ENCODE assay signal across 1 cellular context in genomic region chr5:88268414-88269184, GRCh38.
TF ChIP-seq lines count a peak whose summit lies in the region.

TMEM161B (minus strand) TSS chr5:88268845; CDS start chr5:88268723, 122 bp downstream.

TF ChIP-seq in HepG2, 621 proteins besides CTCF, POLR2A, EP300 and RAD21 (continued from another document and continues in another):
- TF ChIP-seq ZBTB40 (IDR thresholded peaks at IDR 0.05) (peak; percentile 74), ZBTB40 (CRISPR knock-in tag; IDR thresholded peaks at IDR 0.05) (0 out of 2 replicates have a peak, but pooled peaks have one; percentile 24), TRIM24 (CRISPR knock-in tag; IDR thresholded peaks at IDR 0.05) (no peak), ELF3 (CRISPR knock-in tag; IDR thresholded peaks at IDR 0.05) (peak; percentile 91), MED1 (CRISPR knock-in tag; IDR thresholded peaks at IDR 0.05) (peak; percentile 70), CBFB (CRISPR knock-in tag; IDR thresholded peaks at IDR 0.05) (peak; percentile 64; the same call in 1 of the 2 replicates), ETV6 (CRISPR knock-in tag; conservative IDR thresholded peaks at IDR 0.05) (no peak), RNF2 (conservative IDR thresholded peaks at IDR 0.05; ENCODE audit: low read depth) (peak; percentile 32; the same call in 1 of the 2 replicates), PREB (CRISPR knock-in tag; IDR thresholded peaks at IDR 0.05) (no peak), IKZF4 (CRISPR knock-in tag; IDR thresholded peaks at IDR 0.05; ENCODE audit: borderline replicate concordance, low read depth, not compliant biosample characterization) (peak; percentile 37), SALL1 (CRISPR knock-in tag; IDR thresholded peaks at IDR 0.05) (peak; percentile 96), AHR (CRISPR knock-in tag; IDR thresholded peaks at IDR 0.05) (0 out of 2 replicates have a peak, but pooled peaks have one; percentile 21), SOX5 (CRISPR knock-in tag; IDR thresholded peaks at IDR 0.05; ENCODE audit: borderline replicate concordance) (peak; percentile 35; the same call in 1 of the 2 replicates), ZNF703 (CRISPR knock-in tag; IDR thresholded peaks at IDR 0.05; ENCODE audit: borderline replicate concordance) (no peak), NFE2 (CRISPR knock-in tag; IDR thresholded peaks at IDR 0.05) (no peak), ATAD3A (CRISPR knock-in tag; IDR thresholded peaks at IDR 0.05) (no peak), PLSCR1 (CRISPR knock-in tag; IDR thresholded peaks at IDR 0.05; ENCODE audit: borderline replicate concordance) (no peak), PITX1 (CRISPR knock-in tag; IDR thresholded peaks at IDR 0.05) (peak; percentile 42; the same call in 1 of the 2 replicates), ZNF432 (CRISPR knock-in tag; IDR thresholded peaks at IDR 0.05; ENCODE audit: borderline replicate concordance) (no peak), NR2F2 (IDR thresholded peaks at IDR 0.05; ENCODE audit: borderline replicate concordance, low read depth) (peak; percentile 13; the same call in 1 of the 2 replicates), NFKB2 (CRISPR knock-in tag; IDR thresholded peaks at IDR 0.05; ENCODE audit: borderline replicate concordance) (peak; percentile 80; the same call in 1 of the 2 replicates), ZNF275 (CRISPR knock-in tag; IDR thresholded peaks at IDR 0.05; ENCODE audit: borderline replicate concordance) (0 out of 2 replicates have a peak, but pooled peaks have one; percentile 52), HIC2 (CRISPR knock-in tag; IDR thresholded peaks at IDR 0.05; ENCODE audit: low read depth) (no peak), ZBTB21 (CRISPR knock-in tag; IDR thresholded peaks at IDR 0.05) (0 out of 2 replicates have a peak, but pooled peaks have one; percentile 55), HOXA3 (CRISPR knock-in tag; IDR thresholded peaks at IDR 0.05) (peak; percentile 93), ZSCAN22 (CRISPR knock-in tag; IDR thresholded peaks at IDR 0.05) (no peak), RFXAP (CRISPR knock-in tag; IDR thresholded peaks at IDR 0.05; ENCODE audit: borderline replicate concordance) (peak; percentile 79; the same call in 1 of the 2 replicates), JUN (CRISPR knock-in tag; IDR thresholded peaks at IDR 0.05) (no peak), ZNF598 (CRISPR knock-in tag; IDR thresholded peaks at IDR 0.05; ENCODE audit: borderline replicate concordance) (peak; percentile 71; the same call in 1 of the 2 replicates), SIX4 (CRISPR knock-in tag; IDR thresholded peaks at IDR 0.05) (no peak), SOX6 (IDR thresholded peaks at IDR 0.05) (no peak), SOX6 (CRISPR knock-in tag; IDR thresholded peaks at IDR 0.05) (peak; percentile 69), ZBTB46 (CRISPR knock-in tag; IDR thresholded peaks at IDR 0.05; ENCODE audit: borderline replicate concordance) (no peak), MIXL1 (CRISPR knock-in tag; IDR thresholded peaks at IDR 0.05) (peak; percentile 58; the same call in 1 of the 2 replicates), ZNF770 (CRISPR knock-in tag; IDR thresholded peaks at IDR 0.05) (0 out of 2 replicates have a peak, but pooled peaks have one; percentile 23), HNF4A (CRISPR knock-in tag; IDR thresholded peaks at IDR 0.05) (peak; percentile 9; the same call in 1 of the 2 replicates), ZNF282 (IDR thresholded peaks at IDR 0.05; ENCODE audit: partially characterized antibody) (no peak), U2AF1 (optimal IDR thresholded peaks at IDR 0.05; ENCODE audit: low read depth, low read length) (no peak), BORCS8-MEF2B (CRISPR knock-in tag; IDR thresholded peaks at IDR 0.05) (peak; percentile 61; the same call in 1 of the 2 replicates), ZNF326 (CRISPR knock-in tag; IDR thresholded peaks at IDR 0.05; ENCODE audit: borderline replicate concordance) (no peak), SRSF9 (IDR thresholded peaks at IDR 0.05; ENCODE audit: borderline replicate concordance, insufficient read depth, low read depth, low read length, poor library complexity, severe bottlenecking) (no peak), KLF6 (CRISPR knock-in tag; IDR thresholded peaks at IDR 0.05) (no peak), ZNF317 (CRISPR knock-in tag; IDR thresholded peaks at IDR 0.05) (peak; percentile 22; the same call in 1 of the 2 replicates), ZNF501 (CRISPR knock-in tag; IDR thresholded peaks at IDR 0.05) (peak; percentile 96), CSRNP1 (CRISPR knock-in tag; IDR thresholded peaks at IDR 0.05) (peak; percentile 57; the same call in 1 of the 2 replicates), ZNF615 (CRISPR knock-in tag; IDR thresholded peaks at IDR 0.05; ENCODE audit: borderline replicate concordance) (no peak)
